In genomic region chr19:3784607-3785463, GRCh38 we compare ENCODE assay signal across 1 cellular context.
TF ChIP-seq lines count a peak whose summit lies in the region.

No MANE protein-coding gene starts in this region.

TF ChIP-seq in HCT116, 20 proteins besides CTCF, POLR2A, EP300 and RAD21 (continued from another document):
- TF ChIP-seq REST (IDR thresholded peaks at IDR 0.05; ENCODE audit: low read depth) (no peak), MAX (IDR thresholded peaks at IDR 0.05) (no peak), EZH2phosphoT487 (IDR thresholded peaks at IDR 0.05; ENCODE audit: borderline replicate concordance) (no peak)
TF ChIP-seq in HCT116: peak in this region for 0.
